22 cellular contexts compared by ENCODE assay signal in genomic region chr2:190090148-190090547, GRCh38. TPM values are rescaled to one million over a fixed set of nuclear protein-coding genes. Genes with fewer than 3 reads are reported as not detected.
"Had no signal": no experiment of that assay in that cellular context is flagged by ENCODE, and none has a peak within 500 bp of the region (broad histone marks: within the 10 kb centered on the region; RNA-seq: fewer than 3 reads in every experiment).

No MANE protein-coding gene starts in this region.

- H3K4me3 Mint-ChIP-seq: activated CD4-positive, alpha-beta memory T cell treated with anti-CD3 and anti-CD28 coated beads, Interleukin-2, amount 10 ng/mL, durations not matched to agents 7 days and 5 days; activated naive CD8-positive, alpha-beta T cell treated with anti-CD3 and anti-CD28 coated beads, Interleukin-2, amount 50 U/mL, for 24 hours; activated T-helper 1 cell treated with anti-CD3 and anti-CD28 coated beads, Interleukin-12 subunit alpha, Interleukin-12 subunit beta, Interleukin-2, Interleukin-4 antibody, amounts not matched to agents 30 ng/mL and 10 ng/mL and 1 ng/mL, durations not matched to agents 14 hours and 24 hours and 36 hours; immature natural killer cell; naive B cell; stimulated activated naive B cell treated with anti-CD40 and anti-IgM and Interleukin-4, amounts not matched to agents 10 μg/mL and 1 μg/mL and 100 μg/mL, for 72 hours; T-helper 2 cell treated with Interferon-gamma antibody and Interleukin-4, amounts not matched to agents 5 μg/mL and 100 μg/mL, for 36 hours had no signal

- H3K36me3 ChIP-seq: esophagus squamous epithelium, lower lobe of right lung, neutrophil, suprapubic skin, upper lobe of left lung had no signal

- H3K9me3 Mint-ChIP-seq: activated CD4-positive, alpha-beta memory T cell treated with anti-CD3 and anti-CD28 coated beads, Interleukin-2, amount 10 ng/mL, durations not matched to agents 7 days and 5 days; activated naive CD8-positive, alpha-beta T cell treated with anti-CD3 and anti-CD28 coated beads, Interleukin-2, amount 50 U/mL, for 24 hours; activated T-helper 1 cell treated with anti-CD3 and anti-CD28 coated beads, Interleukin-12 subunit alpha, Interleukin-12 subunit beta, Interleukin-2, Interleukin-4 antibody, amounts not matched to agents 30 ng/mL and 10 ng/mL and 1 ng/mL, durations not matched to agents 14 hours and 24 hours and 36 hours; immature natural killer cell; naive B cell; stimulated activated naive B cell treated with anti-CD40 and anti-IgM and Interleukin-4, amounts not matched to agents 10 μg/mL and 1 μg/mL and 100 μg/mL, for 72 hours; T-helper 2 cell treated with Interferon-gamma antibody and Interleukin-4, amounts not matched to agents 5 μg/mL and 100 μg/mL, for 36 hours had no signal

- H3K4me1 ChIP-seq: esophagus squamous epithelium, suprapubic skin, upper lobe of left lung had no signal

- H3K27ac Mint-ChIP-seq: activated CD4-positive, alpha-beta memory T cell treated with anti-CD3 and anti-CD28 coated beads, Interleukin-2, amount 10 ng/mL, durations not matched to agents 7 days and 5 days; activated naive CD8-positive, alpha-beta T cell treated with anti-CD3 and anti-CD28 coated beads, Interleukin-2, amount 50 U/mL, for 24 hours; activated T-helper 1 cell treated with anti-CD3 and anti-CD28 coated beads, Interleukin-12 subunit alpha, Interleukin-12 subunit beta, Interleukin-2, Interleukin-4 antibody, amounts not matched to agents 30 ng/mL and 10 ng/mL and 1 ng/mL, durations not matched to agents 14 hours and 24 hours and 36 hours; immature natural killer cell; naive B cell; progenitor cell of endocrine pancreas; stimulated activated naive B cell treated with anti-CD40 and anti-IgM and Interleukin-4, amounts not matched to agents 10 μg/mL and 1 μg/mL and 100 μg/mL, for 72 hours; T-helper 2 cell treated with Interferon-gamma antibody and Interleukin-4, amounts not matched to agents 5 μg/mL and 100 μg/mL, for 36 hours had no signal

- H3K4me3 ChIP-seq: esophagus squamous epithelium, lower lobe of right lung, smooth muscle cell, suprapubic skin, upper lobe of left lung had no signal

- H3K4me1 Mint-ChIP-seq: activated CD4-positive, alpha-beta memory T cell treated with anti-CD3 and anti-CD28 coated beads, Interleukin-2, amount 10 ng/mL, durations not matched to agents 7 days and 5 days; activated naive CD8-positive, alpha-beta T cell treated with anti-CD3 and anti-CD28 coated beads, Interleukin-2, amount 50 U/mL, for 24 hours; immature natural killer cell; naive B cell; stimulated activated naive B cell treated with anti-CD40 and anti-IgM and Interleukin-4, amounts not matched to agents 10 μg/mL and 1 μg/mL and 100 μg/mL, for 72 hours had no signal

- DNase-seq: activated CD4-positive, alpha-beta memory T cell treated with anti-CD3 and anti-CD28 coated beads, Interleukin-2, amount 10 ng/mL, durations not matched to agents 7 days and 5 days; activated CD4-positive, alpha-beta T cell treated with anti-CD3 and anti-CD28 coated beads for 1 hour; activated CD8-positive, alpha-beta memory T cell treated with anti-CD3 and anti-CD28 coated beads, Interleukin-2, amount 50 U/mL, for 48 hours; activated naive CD4-positive, alpha-beta T cell treated with Interleukin-2 at 50 U/mL for 16 hours; activated naive CD8-positive, alpha-beta T cell treated with anti-CD3 and anti-CD28 coated beads, Interleukin-2, amount 50 U/mL, for 24 hours; esophagus squamous epithelium; foreskin fibroblast; glutamatergic neuron; immature natural killer cell; lower lobe of right lung; midbrain; naive B cell; right cardiac atrium; stimulated activated naive B cell treated with anti-CD40 and anti-IgM and Interleukin-4, amounts not matched to agents 10 μg/mL and 1 μg/mL and 100 μg/mL, for 72 hours; upper lobe of left lung had no signal

- H3K9me3 ChIP-seq: esophagus squamous epithelium, lower lobe of right lung, neutrophil, suprapubic skin, upper lobe of left lung had no signal

- H3K27me3 Mint-ChIP-seq: activated CD4-positive, alpha-beta memory T cell treated with anti-CD3 and anti-CD28 coated beads, Interleukin-2, amount 10 ng/mL, durations not matched to agents 7 days and 5 days; activated naive CD8-positive, alpha-beta T cell treated with anti-CD3 and anti-CD28 coated beads, Interleukin-2, amount 50 U/mL, for 24 hours; naive B cell; progenitor cell of endocrine pancreas; stimulated activated naive B cell treated with anti-CD40 and anti-IgM and Interleukin-4, amounts not matched to agents 10 μg/mL and 1 μg/mL and 100 μg/mL, for 72 hours had no signal

- H3K36me3 Mint-ChIP-seq: immature natural killer cell; naive B cell; stimulated activated naive B cell treated with anti-CD40 and anti-IgM and Interleukin-4, amounts not matched to agents 10 μg/mL and 1 μg/mL and 100 μg/mL, for 72 hours had no signal

- H3K27ac ChIP-seq: esophagus squamous epithelium, lower lobe of right lung, neutrophil, suprapubic skin, upper lobe of left lung had no signal

- H3K27me3 ChIP-seq: esophagus squamous epithelium, neutrophil, suprapubic skin, upper lobe of left lung had no signal

- ATAC-seq: activated naive CD8-positive, alpha-beta T cell treated with anti-CD3 and anti-CD28 coated beads, Interleukin-2, amount 50 U/mL, for 24 hours; lower lobe of right lung; stimulated activated naive B cell treated with anti-CD40 and anti-IgM and Interleukin-4, amounts not matched to agents 10 μg/mL and 1 μg/mL and 100 μg/mL, for 72 hours had no signal

- H3K4me2 ChIP-seq: smooth muscle cell had no signal

RNA-seq across cellular contexts. Expression of gene MSTN, which starts 27.6 kb away (rescaled TPM):
- total RNA-seq: activated CD4-positive, alpha-beta memory T cell treated with anti-CD3 and anti-CD28 coated beads, Interleukin-2, amount 10 ng/mL, durations not matched to agents 7 days and 5 days; activated T-helper 1 cell treated with anti-CD3 and anti-CD28 coated beads, Interleukin-12 subunit alpha, Interleukin-12 subunit beta, Interleukin-2, Interleukin-4 antibody, amounts not matched to agents 30 ng/mL and 10 ng/mL and 1 ng/mL, durations not matched to agents 14 hours and 24 hours and 36 hours; astrocyte had no signal
- polyA plus RNA-seq: immature natural killer cell, smooth muscle cell had no signal
